In genomic region chr3:67642190-67642589, GRCh38 we compare ENCODE assay signal across 24 cellular contexts.
"Had no signal": no experiment of that assay in that cellular context is flagged by ENCODE, and none has a peak within 500 bp of the region (broad histone marks: within the 10 kb centered on the region; RNA-seq: fewer than 3 reads in every experiment).

No MANE protein-coding gene starts in this region.

- DNase-seq: cortex of kidney; effector CD8-positive, alpha-beta T cell; effector memory CD8-positive, alpha-beta T cell; endodermal cell; erythroblast; esophagus squamous epithelium; foreskin fibroblast; foreskin melanocyte; gastrocnemius medialis; glutamatergic neuron; head of caudate nucleus; heart right ventricle; hippocampal formation; left cardiac atrium; left lung; left ventricle myocardium superior; lower lobe of right lung; mesenchymal stem cell; naive B cell had no signal

- H3K36me3 ChIP-seq: colonic mucosa, gastrocnemius medialis, left lung, lower lobe of right lung had no signal

- H3K27me3 Mint-ChIP-seq: dendritic cell treated with granulocyte-macrophage colony-stimulating factor and Interleukin-4, amounts not matched to agents 40 ng/mL and 50 ng/mL, for 4 days; effector memory CD8-positive, alpha-beta T cell; naive B cell had no signal

- ATAC-seq: effector memory CD8-positive, alpha-beta T cell; gastrocnemius medialis; left cardiac atrium; left lung; lower lobe of right lung had no signal

- H3K4me3 ChIP-seq: colonic mucosa, esophagus squamous epithelium, gastrocnemius medialis, heart right ventricle, left lung, lower lobe of right lung, mucosa of descending colon had no signal

- H3K9me3 Mint-ChIP-seq: dendritic cell treated with granulocyte-macrophage colony-stimulating factor and Interleukin-4, amounts not matched to agents 40 ng/mL and 50 ng/mL, for 4 days; effector memory CD8-positive, alpha-beta T cell; endodermal cell; mesothelial cell of epicardium; naive B cell had no signal

- H3K9me3 ChIP-seq: colonic mucosa, esophagus squamous epithelium, gastrocnemius medialis, heart right ventricle, left lung, lower lobe of right lung, mucosa of descending colon had no signal

- H3K27ac ChIP-seq: colonic mucosa, epithelial cell of prostate, esophagus squamous epithelium, heart right ventricle, left lung, lower lobe of right lung had no signal

- H3K4me3 Mint-ChIP-seq: dendritic cell treated with granulocyte-macrophage colony-stimulating factor and Interleukin-4, amounts not matched to agents 40 ng/mL and 50 ng/mL, for 4 days; effector memory CD8-positive, alpha-beta T cell; endodermal cell; mesothelial cell of epicardium had no signal

- H3K27me3 ChIP-seq: colonic mucosa, esophagus squamous epithelium, gastrocnemius medialis, heart right ventricle, left lung had no signal

- H3K27ac Mint-ChIP-seq: dendritic cell treated with granulocyte-macrophage colony-stimulating factor and Interleukin-4, amounts not matched to agents 40 ng/mL and 50 ng/mL, for 4 days; effector memory CD8-positive, alpha-beta T cell; endodermal cell; mesothelial cell of epicardium had no signal

- H3K4me1 Mint-ChIP-seq: endodermal cell, mesothelial cell of epicardium had no signal
